Comparison of ENCODE assay signal across 22 cellular contexts in genomic region chr2:37554687-37555086, GRCh38.
"Had no signal": no experiment of that assay in that cellular context is flagged by ENCODE, and none has a peak within 500 bp of the region (broad histone marks: within the 10 kb centered on the region; RNA-seq: fewer than 3 reads in every experiment).

No MANE protein-coding gene starts in this region.

- H3K4me1 Mint-ChIP-seq: endodermal cell, neural progenitor cell had no signal

- H3K9me3 ChIP-seq: left ventricle myocardium inferior, lower lobe of right lung, ovary, testis, tibial nerve, upper lobe of right lung, vagina had no signal

- H3K27me3 ChIP-seq: foreskin keratinocyte, neural progenitor cell, ovary, testis, tibial nerve, upper lobe of right lung, vagina had no signal

- H3K4me3 ChIP-seq: left ventricle myocardium inferior, lower lobe of right lung, neural progenitor cell, ovary, testis, tibial nerve, upper lobe of right lung, vagina had no signal

- H3K4me2 ChIP-seq: neural progenitor cell had no signal

- H2AFZ ChIP-seq: neural progenitor cell had no signal

- H3K9ac ChIP-seq: neural progenitor cell had no signal

- ATAC-seq: foreskin keratinocyte, right cardiac atrium had no signal

- DNase-seq: dermis blood vessel endothelial cell; endodermal cell; erythroblast; foreskin keratinocyte; left cardiac atrium; left ventricle myocardium inferior; natural killer cell; nucleus accumbens; ovary; small intestine; stimulated activated CD4-positive, alpha-beta T cell treated with anti-CD3 and anti-CD28 coated beads, Interleukin-12 subunit alpha, Interleukin-12 subunit beta, amount 100 ng/mL, for 4 hours; testis; upper lobe of right lung had no signal

- H3K27ac ChIP-seq: foreskin keratinocyte, left ventricle myocardium inferior, lower lobe of right lung, neural progenitor cell, ovary, testis, tibial nerve, upper lobe of right lung, vagina had no signal

- H3K9me3 Mint-ChIP-seq: endodermal cell; immature natural killer cell; memory B cell; mesothelial cell of epicardium; natural killer cell; neural progenitor cell; stimulated activated naive CD8-positive, alpha-beta T cell treated with anti-CD3 and anti-CD28 coated beads, Interleukin-15, Interleukin-2, amounts not matched to agents 100 ng/mL and 50 ng/mL, for 24 hours had no signal

- H3K36me3 ChIP-seq: left ventricle myocardium inferior, lower lobe of right lung, neural progenitor cell, ovary, tibial nerve, upper lobe of right lung, vagina had no signal

- H3K4me1 ChIP-seq: left ventricle myocardium inferior, lower lobe of right lung, neural progenitor cell, testis, upper lobe of right lung, vagina had no signal

- H3K27ac Mint-ChIP-seq: endodermal cell; immature natural killer cell; memory B cell; mesothelial cell of epicardium; natural killer cell; neural progenitor cell; stimulated activated naive CD8-positive, alpha-beta T cell treated with anti-CD3 and anti-CD28 coated beads, Interleukin-15, Interleukin-2, amounts not matched to agents 100 ng/mL and 50 ng/mL, for 24 hours had no signal

- H3K27me3 Mint-ChIP-seq: memory B cell; stimulated activated naive CD8-positive, alpha-beta T cell treated with anti-CD3 and anti-CD28 coated beads, Interleukin-15, Interleukin-2, amounts not matched to agents 100 ng/mL and 50 ng/mL, for 24 hours had no signal

- H3K4me3 Mint-ChIP-seq: endodermal cell; immature natural killer cell; memory B cell; mesothelial cell of epicardium; natural killer cell; neural progenitor cell; stimulated activated naive CD8-positive, alpha-beta T cell treated with anti-CD3 and anti-CD28 coated beads, Interleukin-15, Interleukin-2, amounts not matched to agents 100 ng/mL and 50 ng/mL, for 24 hours had no signal

- H3K36me3 Mint-ChIP-seq: immature natural killer cell, memory B cell, mesothelial cell of epicardium, natural killer cell, neural progenitor cell had no signal
